Comparison of ENCODE assay signal across 10 cellular contexts in genomic region chr6:154243793-154244768, GRCh38.
A peak's percentile ranks its signal among the peaks of the same experiment; 100 is the strongest.
DNase-seq lines count a peak whose midpoint lies in the region; ATAC-seq and TF ChIP-seq lines count a peak whose summit lies in the region.
"Had no signal": no experiment of that assay in that cellular context is flagged by ENCODE, and none has a peak within 500 bp of the region (broad histone marks: within the 10 kb centered on the region; RNA-seq: fewer than 3 reads in every experiment).

No MANE protein-coding gene starts in this region.

- H3K9me3 Mint-ChIP-seq in activated T-helper 17 cell treated with anti-CD3 and anti-CD28 coated beads, Interleukin-2, amount 50 U/mL, for 72 hours: peaks cover 8% of the 10 kb centered on the region

- peaks cover 0 to 81% (median 76%) of the 10 kb centered on the region in 11 experiments; a peak in 19 of 22 replicates for H3K36me3 ChIP-seq in BLaER1 treated with 17β-estradiol and CSF1 and Interleukin-3, amounts not matched to agents 10 nM and 100 nM
- peaks cover 15% of the 10 kb centered on the region for H3K36me3 ChIP-seq in DND-41 (ENCODE audit: insufficient read depth, low read length)
- H3K36me3 ChIP-seq: ascending aorta had no signal

- ATAC-seq in DND-41 (ENCODE audit: insufficient read depth, low read depth) (no peak), HG03196 (IDR thresholded peaks at IDR 0.05; ENCODE audit: unreplicated experiment) (no peak)
- no peak for ATAC-seq in activated T-helper 17 cell treated with anti-CD3 and anti-CD28 coated beads, Interleukin-2, amount 50 U/mL, for 72 hours (replicated peaks)

- H3K4me3 ChIP-seq in BLaER1 treated with 17β-estradiol and CSF1 and Interleukin-3, amounts not matched to agents 10 nM and 100 nM: peak overlapping the region in 5 of 10 experiments; percentile 43 to 69 (median 56); a peak in 9 of 20 replicates
- H3K4me3 ChIP-seq in DND-41 (ENCODE audit: low read depth in 1 of 2, low read length in 2 of 2): peak overlapping the region in 1 of 2 experiments; percentile 13; a peak in 1 of 4 replicates
- H3K4me3 ChIP-seq: ascending aorta had no signal

- TF ChIP-seq CTCF in DND-41 (IDR thresholded peaks at IDR 0.05; ENCODE audit: borderline replicate concordance, extremely low read depth, low read length, poor library complexity, severe bottlenecking): no peak

- H3K4me1 ChIP-seq in BLaER1 treated with 17β-estradiol and CSF1 and Interleukin-3, amounts not matched to agents 10 nM and 100 nM: peaks cover 31 to 98% (median 59%) of the 10 kb centered on the region in 10 experiments
- peaks cover 78% of the 10 kb centered on the region for H3K4me1 ChIP-seq in DND-41 (ENCODE audit: insufficient read depth, low read length)
- H3K4me1 ChIP-seq: ascending aorta had no signal

- peaks cover 0 to 32% (median 0%) of the 10 kb centered on the region in 11 experiments; a peak in 6 of 22 replicates for H4K20me1 ChIP-seq in BLaER1 treated with 17β-estradiol and CSF1 and Interleukin-3, amounts not matched to agents 10 nM and 100 nM
- no peaks in the 10 kb centered on the region for H4K20me1 ChIP-seq in DND-41 (ENCODE audit: insufficient read depth, low read length)

- H3K9me3 ChIP-seq in BLaER1 treated with 17β-estradiol and CSF1 and Interleukin-3, amounts not matched to agents 10 nM and 100 nM (replicated peaks in 1 of 11): peaks cover 0 to 54% (median 24%) of the 10 kb centered on the region in 11 experiments; a peak in 15 of 22 replicates
- H3K9me3 ChIP-seq in DND-41 (ENCODE audit: insufficient read depth, low read length, severe bottlenecking): no peaks in the 10 kb centered on the region
- H3K9me3 ChIP-seq: ascending aorta had no signal

- peak overlapping the region; percentile 99 for H3K4me3 Mint-ChIP-seq in activated T-helper 17 cell treated with anti-CD3 and anti-CD28 coated beads, Interleukin-2, amount 50 U/mL, for 72 hours

- no peaks in the 10 kb centered on the region for H3K27me3 ChIP-seq in BLaER1 treated with 17β-estradiol and CSF1 and Interleukin-3, amounts not matched to agents 10 nM and 100 nM
- H3K27me3 ChIP-seq in DND-41 (ENCODE audit: insufficient read depth, low read length, poor library complexity): no peaks in the 10 kb centered on the region
- H3K27me3 ChIP-seq: ascending aorta had no signal

- H3K27me3 Mint-ChIP-seq in activated T-helper 17 cell treated with anti-CD3 and anti-CD28 coated beads, Interleukin-2, amount 50 U/mL, for 72 hours: no peaks in the 10 kb centered on the region

- peak overlapping the region in 10 of 11 experiments; percentile 66 to 86 (median 78); a peak in 20 of 22 replicates for H3K4me2 ChIP-seq in BLaER1 treated with 17β-estradiol and CSF1 and Interleukin-3, amounts not matched to agents 10 nM and 100 nM
- peak overlapping the region; percentile 71 for H3K4me2 ChIP-seq in DND-41 (ENCODE audit: insufficient read depth, low read length)

- peaks cover 55% of the 10 kb centered on the region for H3K4me1 Mint-ChIP-seq in activated T-helper 17 cell treated with anti-CD3 and anti-CD28 coated beads, Interleukin-2, amount 50 U/mL, for 72 hours

- H3K27ac ChIP-seq in BLaER1 treated with 17β-estradiol and CSF1 and Interleukin-3, amounts not matched to agents 10 nM and 100 nM: peak overlapping the region in 7 of 11 experiments; percentile 18 to 87 (median 81); a peak in 9 of 22 replicates
- H3K27ac ChIP-seq in DND-41 (ENCODE audit: low read length): peak overlapping the region; percentile 98
- H3K27ac ChIP-seq: ascending aorta, VCaP had no signal

- peak overlapping the region; percentile 86 for H3K27ac Mint-ChIP-seq in activated T-helper 17 cell treated with anti-CD3 and anti-CD28 coated beads, Interleukin-2, amount 50 U/mL, for 72 hours

- no peak overlapping the region for H2AFZ ChIP-seq in DND-41 (ENCODE audit: low read depth, low read length)

- H3K9ac ChIP-seq in BLaER1 treated with 17β-estradiol and CSF1 and Interleukin-3, amounts not matched to agents 10 nM and 100 nM: peak overlapping the region in 5 of 11 experiments; percentile 8 to 79 (median 74); a peak in 6 of 22 replicates
- no peak overlapping the region for H3K9ac ChIP-seq in DND-41 (ENCODE audit: low read depth, low read length)

- H3K79me2 ChIP-seq in DND-41 (ENCODE audit: insufficient read depth, low read length): peaks cover 72% of the 10 kb centered on the region

- H3K36me3 Mint-ChIP-seq in activated T-helper 17 cell treated with anti-CD3 and anti-CD28 coated beads, Interleukin-2, amount 50 U/mL, for 72 hours (ENCODE audit: low read depth): peaks cover 50% of the 10 kb centered on the region

- DNase-seq in DND-41 (no peak), kidney tubule cell (ENCODE audit: low spot score) (peak; percentile 61)
- no peak for DNase-seq in activated effector memory CD4-positive, alpha-beta T cell treated with Interleukin-2 at 50 U/mL for 16 hours
- DNase-seq in activated CD4-positive, CD25-positive, alpha-beta regulatory T cell treated with anti-CD3 and anti-CD28 coated beads, Interleukin-2, amount 50 U/mL, for 72 hours: no peak
- DNase-seq: NCI-H226 had no signal
